2 cellular contexts compared by ENCODE assay signal in genomic region chr2:9824956-9825720, GRCh38.
TF ChIP-seq lines count a peak whose summit lies in the region.

No MANE protein-coding gene starts in this region.

TF ChIP-seq in IMR-90, 13 proteins besides CTCF, POLR2A, EP300 and RAD21:
- no peak for TF ChIP-seq MXI1 (IDR thresholded peaks at IDR 0.05; ENCODE audit: borderline replicate concordance, low read depth, low read length)
- TF ChIP-seq BHLHE40 (IDR thresholded peaks at IDR 0.05; ENCODE audit: low read depth, low read length) = peak; percentile 4; the same call in 1 of the 2 replicates
TF ChIP-seq in IMR-90: peak in this region for 1.

TF ChIP-seq in endothelial cell of umbilical vein, 7 proteins besides CTCF, POLR2A, EP300 and RAD21:
- TF ChIP-seq EZH2 (IDR thresholded peaks at IDR 0.05; ENCODE audit: borderline replicate concordance, low read depth, low read length, severe bottlenecking) (no peak), GATA2 (IDR thresholded peaks at IDR 0.05; ENCODE audit: insufficient read depth, insufficient read length, low read depth, low read length) (no peak), MYC (IDR thresholded peaks at IDR 0.05; ENCODE audit: low read depth, low read length) (no peak), JUN (IDR thresholded peaks at IDR 0.05; ENCODE audit: borderline replicate concordance, insufficient read depth, insufficient read length, low read depth) (no peak), POLR2AphosphoS5 (IDR thresholded peaks at IDR 0.05; ENCODE audit: insufficient read depth, low read depth, low read length) (no peak), FOS (IDR thresholded peaks at IDR 0.05; ENCODE audit: borderline replicate concordance, insufficient read depth, low read length) (no peak)
- TF ChIP-seq, protein P1, sequence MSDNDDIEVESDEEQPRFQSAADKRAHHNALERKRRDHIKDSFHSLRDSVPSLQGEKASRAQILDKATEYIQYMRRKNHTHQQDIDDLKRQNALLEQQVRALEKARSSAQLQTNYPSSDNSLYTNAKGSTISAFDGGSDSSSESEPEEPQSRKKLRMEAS (IDR thresholded peaks at IDR 0.05; ENCODE audit: insufficient read depth, insufficient read length) = no peak
